ENCODE assay signal across 1 cellular context in genomic region chr17:50863221-50863843, GRCh38.
TF ChIP-seq lines count a peak whose summit lies in the region.

No MANE protein-coding gene starts in this region.

TF ChIP-seq in HepG2, 621 proteins besides CTCF, POLR2A, EP300 and RAD21 (continued from another document and continues in another):
- TF ChIP-seq SMAD3 (CRISPR knock-in tag; IDR thresholded peaks at IDR 0.05) (peak; percentile 49), PAX8 (CRISPR knock-in tag; IDR thresholded peaks at IDR 0.05; ENCODE audit: borderline replicate concordance) (no peak), MIER2 (CRISPR knock-in tag; IDR thresholded peaks at IDR 0.05) (0 out of 2 replicates have a peak, but pooled peaks have one; percentile 12), SRSF9 (IDR thresholded peaks at IDR 0.05; ENCODE audit: borderline replicate concordance, insufficient read depth, low read depth, low read length, poor library complexity, severe bottlenecking) (no peak), KAT2B (IDR thresholded peaks at IDR 0.05; ENCODE audit: borderline replicate concordance, low read depth, low read length) (no peak), KAT8 (CRISPR knock-in tag; IDR thresholded peaks at IDR 0.05) (peak; percentile 55; the same call in 1 of the 2 replicates), ZNF331 (CRISPR knock-in tag; IDR thresholded peaks at IDR 0.05) (no peak), ZNF891 (CRISPR knock-in tag; IDR thresholded peaks at IDR 0.05) (no peak), ETV5 (CRISPR knock-in tag; IDR thresholded peaks at IDR 0.05; ENCODE audit: borderline replicate concordance) (no peak), NCOA1 (CRISPR knock-in tag; IDR thresholded peaks at IDR 0.05) (no peak), ZNF296 (CRISPR knock-in tag; conservative IDR thresholded peaks at IDR 0.05) (no peak), ZNF136 (CRISPR knock-in tag; IDR thresholded peaks at IDR 0.05; ENCODE audit: low read depth) (no peak), ADNP (CRISPR knock-in tag; IDR thresholded peaks at IDR 0.05) (no peak), E2F1 (CRISPR knock-in tag; IDR thresholded peaks at IDR 0.05) (no peak), FOSL1 (CRISPR knock-in tag; IDR thresholded peaks at IDR 0.05; ENCODE audit: borderline replicate concordance) (no peak), PLSCR1 (CRISPR knock-in tag; IDR thresholded peaks at IDR 0.05; ENCODE audit: borderline replicate concordance) (no peak), ZNF598 (CRISPR knock-in tag; IDR thresholded peaks at IDR 0.05; ENCODE audit: borderline replicate concordance) (no peak), ATF7 (IDR thresholded peaks at IDR 0.05) (no peak), ATF7 (CRISPR knock-in tag; IDR thresholded peaks at IDR 0.05) (no peak), BORCS8-MEF2B (CRISPR knock-in tag; IDR thresholded peaks at IDR 0.05) (no peak; the same call in 1 of the 2 replicates), ISL2 (CRISPR knock-in tag; IDR thresholded peaks at IDR 0.05) (no peak), ARNTL (CRISPR knock-in tag; IDR thresholded peaks at IDR 0.05) (no peak), DR1 (CRISPR knock-in tag; IDR thresholded peaks at IDR 0.05) (no peak), ZNF577 (CRISPR knock-in tag; IDR thresholded peaks at IDR 0.05; ENCODE audit: borderline replicate concordance, low read depth) (no peak), SIX4 (CRISPR knock-in tag; IDR thresholded peaks at IDR 0.05) (no peak), IRF2 (CRISPR knock-in tag; IDR thresholded peaks at IDR 0.05) (no peak; the same call in 1 of the 2 replicates), FOXM1 (CRISPR knock-in tag; IDR thresholded peaks at IDR 0.05) (no peak), ARID2 (CRISPR knock-in tag; IDR thresholded peaks at IDR 0.05; ENCODE audit: borderline replicate concordance) (no peak), GLI4 (CRISPR knock-in tag; IDR thresholded peaks at IDR 0.05; ENCODE audit: borderline replicate concordance) (no peak), ZNF766 (CRISPR knock-in tag; IDR thresholded peaks at IDR 0.05; ENCODE audit: borderline replicate concordance) (0 out of 2 replicates have a peak, but pooled peaks have one; percentile 38), ZBTB39 (CRISPR knock-in tag; IDR thresholded peaks at IDR 0.05) (no peak), PBX2 (CRISPR knock-in tag; IDR thresholded peaks at IDR 0.05) (no peak), ZBTB7A (CRISPR knock-in tag; IDR thresholded peaks at IDR 0.05) (no peak), KLF15 (CRISPR knock-in tag; IDR thresholded peaks at IDR 0.05; ENCODE audit: borderline replicate concordance) (no peak), ZKSCAN5 (CRISPR knock-in tag; IDR thresholded peaks at IDR 0.05) (no peak), ZNF207 (IDR thresholded peaks at IDR 0.05; ENCODE audit: borderline replicate concordance) (no peak), ZNF75D (CRISPR knock-in tag; IDR thresholded peaks at IDR 0.05; ENCODE audit: borderline replicate concordance) (no peak), ZNF205 (CRISPR knock-in tag; IDR thresholded peaks at IDR 0.05) (0 out of 2 replicates have a peak, but pooled peaks have one; percentile 43), ZNF703 (CRISPR knock-in tag; IDR thresholded peaks at IDR 0.05; ENCODE audit: borderline replicate concordance) (no peak), KLF13 (CRISPR knock-in tag; IDR thresholded peaks at IDR 0.05) (no peak), ZNF570 (CRISPR knock-in tag; IDR thresholded peaks at IDR 0.05; ENCODE audit: borderline replicate concordance) (no peak), FOXP1 (IDR thresholded peaks at IDR 0.05) (no peak), FOXP1 (CRISPR knock-in tag; IDR thresholded peaks at IDR 0.05) (no peak)
- TF ChIP-seq, protein P1, sequence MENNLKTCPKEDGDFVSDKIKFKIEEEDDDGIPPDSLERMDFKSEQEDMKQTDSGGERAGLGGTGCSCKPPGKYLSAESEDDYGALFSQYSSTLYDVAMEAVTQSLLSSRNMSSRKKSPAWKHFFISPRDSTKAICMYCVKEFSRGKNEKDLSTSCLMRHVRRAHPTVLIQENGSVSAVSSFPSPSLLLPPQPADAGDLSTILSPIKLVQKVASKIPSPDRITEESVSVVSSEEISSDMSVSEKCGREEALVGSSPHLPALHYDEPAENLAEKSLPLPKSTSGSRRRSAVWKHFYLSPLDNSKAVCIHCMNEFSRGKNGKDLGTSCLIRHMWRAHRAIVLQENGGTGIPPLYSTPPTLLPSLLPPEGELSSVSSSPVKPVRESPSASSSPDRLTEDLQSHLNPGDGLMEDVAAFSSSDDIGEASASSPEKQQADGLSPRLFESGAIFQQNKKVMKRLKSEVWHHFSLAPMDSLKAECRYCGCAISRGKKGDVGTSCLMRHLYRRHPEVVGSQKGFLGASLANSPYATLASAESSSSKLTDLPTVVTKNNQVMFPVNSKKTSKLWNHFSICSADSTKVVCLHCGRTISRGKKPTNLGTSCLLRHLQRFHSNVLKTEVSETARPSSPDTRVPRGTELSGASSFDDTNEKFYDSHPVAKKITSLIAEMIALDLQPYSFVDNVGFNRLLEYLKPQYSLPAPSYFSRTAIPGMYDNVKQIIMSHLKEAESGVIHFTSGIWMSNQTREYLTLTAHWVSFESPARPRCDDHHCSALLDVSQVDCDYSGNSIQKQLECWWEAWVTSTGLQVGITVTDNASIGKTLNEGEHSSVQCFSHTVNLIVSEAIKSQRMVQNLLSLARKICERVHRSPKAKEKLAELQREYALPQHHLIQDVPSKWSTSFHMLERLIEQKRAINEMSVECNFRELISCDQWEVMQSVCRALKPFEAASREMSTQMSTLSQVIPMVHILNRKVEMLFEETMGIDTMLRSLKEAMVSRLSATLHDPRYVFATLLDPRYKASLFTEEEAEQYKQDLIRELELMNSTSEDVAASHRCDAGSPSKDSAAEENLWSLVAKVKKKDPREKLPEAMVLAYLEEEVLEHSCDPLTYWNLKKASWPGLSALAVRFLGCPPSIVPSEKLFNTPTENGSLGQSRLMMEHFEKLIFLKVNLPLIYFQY (CRISPR knock-in tag; IDR thresholded peaks at IDR 0.05; ENCODE audit: borderline replicate concordance) = peak; percentile 62; the same call in 1 of the 2 replicates
- TF ChIP-seq, protein P2, sequence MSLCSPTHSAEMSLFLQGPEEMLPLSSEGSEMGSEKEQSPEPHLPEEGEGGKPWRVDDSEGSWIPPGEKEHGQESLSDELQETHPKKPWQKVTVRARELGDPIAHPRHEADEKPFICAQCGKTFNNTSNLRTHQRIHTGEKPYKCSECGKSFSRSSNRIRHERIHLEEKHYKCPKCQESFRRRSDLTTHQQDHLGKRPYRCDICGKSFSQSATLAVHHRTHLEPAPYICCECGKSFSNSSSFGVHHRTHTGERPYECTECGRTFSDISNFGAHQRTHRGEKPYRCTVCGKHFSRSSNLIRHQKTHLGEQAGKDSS (CRISPR knock-in tag; IDR thresholded peaks at IDR 0.05; ENCODE audit: borderline replicate concordance, low read depth) = no peak
- TF ChIP-seq, protein P3, sequence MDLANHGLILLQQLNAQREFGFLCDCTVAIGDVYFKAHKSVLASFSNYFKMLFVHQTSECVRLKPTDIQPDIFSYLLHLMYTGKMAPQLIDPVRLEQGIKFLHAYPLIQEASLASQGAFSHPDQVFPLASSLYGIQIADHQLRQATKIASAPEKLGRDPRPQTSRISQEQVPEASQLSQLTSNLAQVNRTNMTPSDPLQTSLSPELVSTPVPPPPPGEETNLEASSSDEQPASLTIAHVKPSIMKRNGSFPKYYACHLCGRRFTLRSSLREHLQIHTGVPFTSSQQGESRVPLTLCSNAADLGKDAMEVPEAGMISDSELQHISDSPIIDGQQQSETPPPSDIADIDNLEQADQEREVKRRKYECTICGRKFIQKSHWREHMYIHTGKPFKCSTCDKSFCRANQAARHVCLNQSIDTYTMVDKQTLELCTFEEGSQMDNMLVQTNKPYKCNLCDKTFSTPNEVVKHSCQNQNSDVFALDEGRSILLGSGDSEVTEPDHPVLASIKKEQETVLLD (CRISPR knock-in tag; IDR thresholded peaks at IDR 0.05; ENCODE audit: low read depth) = no peak
- TF ChIP-seq, protein P4, sequence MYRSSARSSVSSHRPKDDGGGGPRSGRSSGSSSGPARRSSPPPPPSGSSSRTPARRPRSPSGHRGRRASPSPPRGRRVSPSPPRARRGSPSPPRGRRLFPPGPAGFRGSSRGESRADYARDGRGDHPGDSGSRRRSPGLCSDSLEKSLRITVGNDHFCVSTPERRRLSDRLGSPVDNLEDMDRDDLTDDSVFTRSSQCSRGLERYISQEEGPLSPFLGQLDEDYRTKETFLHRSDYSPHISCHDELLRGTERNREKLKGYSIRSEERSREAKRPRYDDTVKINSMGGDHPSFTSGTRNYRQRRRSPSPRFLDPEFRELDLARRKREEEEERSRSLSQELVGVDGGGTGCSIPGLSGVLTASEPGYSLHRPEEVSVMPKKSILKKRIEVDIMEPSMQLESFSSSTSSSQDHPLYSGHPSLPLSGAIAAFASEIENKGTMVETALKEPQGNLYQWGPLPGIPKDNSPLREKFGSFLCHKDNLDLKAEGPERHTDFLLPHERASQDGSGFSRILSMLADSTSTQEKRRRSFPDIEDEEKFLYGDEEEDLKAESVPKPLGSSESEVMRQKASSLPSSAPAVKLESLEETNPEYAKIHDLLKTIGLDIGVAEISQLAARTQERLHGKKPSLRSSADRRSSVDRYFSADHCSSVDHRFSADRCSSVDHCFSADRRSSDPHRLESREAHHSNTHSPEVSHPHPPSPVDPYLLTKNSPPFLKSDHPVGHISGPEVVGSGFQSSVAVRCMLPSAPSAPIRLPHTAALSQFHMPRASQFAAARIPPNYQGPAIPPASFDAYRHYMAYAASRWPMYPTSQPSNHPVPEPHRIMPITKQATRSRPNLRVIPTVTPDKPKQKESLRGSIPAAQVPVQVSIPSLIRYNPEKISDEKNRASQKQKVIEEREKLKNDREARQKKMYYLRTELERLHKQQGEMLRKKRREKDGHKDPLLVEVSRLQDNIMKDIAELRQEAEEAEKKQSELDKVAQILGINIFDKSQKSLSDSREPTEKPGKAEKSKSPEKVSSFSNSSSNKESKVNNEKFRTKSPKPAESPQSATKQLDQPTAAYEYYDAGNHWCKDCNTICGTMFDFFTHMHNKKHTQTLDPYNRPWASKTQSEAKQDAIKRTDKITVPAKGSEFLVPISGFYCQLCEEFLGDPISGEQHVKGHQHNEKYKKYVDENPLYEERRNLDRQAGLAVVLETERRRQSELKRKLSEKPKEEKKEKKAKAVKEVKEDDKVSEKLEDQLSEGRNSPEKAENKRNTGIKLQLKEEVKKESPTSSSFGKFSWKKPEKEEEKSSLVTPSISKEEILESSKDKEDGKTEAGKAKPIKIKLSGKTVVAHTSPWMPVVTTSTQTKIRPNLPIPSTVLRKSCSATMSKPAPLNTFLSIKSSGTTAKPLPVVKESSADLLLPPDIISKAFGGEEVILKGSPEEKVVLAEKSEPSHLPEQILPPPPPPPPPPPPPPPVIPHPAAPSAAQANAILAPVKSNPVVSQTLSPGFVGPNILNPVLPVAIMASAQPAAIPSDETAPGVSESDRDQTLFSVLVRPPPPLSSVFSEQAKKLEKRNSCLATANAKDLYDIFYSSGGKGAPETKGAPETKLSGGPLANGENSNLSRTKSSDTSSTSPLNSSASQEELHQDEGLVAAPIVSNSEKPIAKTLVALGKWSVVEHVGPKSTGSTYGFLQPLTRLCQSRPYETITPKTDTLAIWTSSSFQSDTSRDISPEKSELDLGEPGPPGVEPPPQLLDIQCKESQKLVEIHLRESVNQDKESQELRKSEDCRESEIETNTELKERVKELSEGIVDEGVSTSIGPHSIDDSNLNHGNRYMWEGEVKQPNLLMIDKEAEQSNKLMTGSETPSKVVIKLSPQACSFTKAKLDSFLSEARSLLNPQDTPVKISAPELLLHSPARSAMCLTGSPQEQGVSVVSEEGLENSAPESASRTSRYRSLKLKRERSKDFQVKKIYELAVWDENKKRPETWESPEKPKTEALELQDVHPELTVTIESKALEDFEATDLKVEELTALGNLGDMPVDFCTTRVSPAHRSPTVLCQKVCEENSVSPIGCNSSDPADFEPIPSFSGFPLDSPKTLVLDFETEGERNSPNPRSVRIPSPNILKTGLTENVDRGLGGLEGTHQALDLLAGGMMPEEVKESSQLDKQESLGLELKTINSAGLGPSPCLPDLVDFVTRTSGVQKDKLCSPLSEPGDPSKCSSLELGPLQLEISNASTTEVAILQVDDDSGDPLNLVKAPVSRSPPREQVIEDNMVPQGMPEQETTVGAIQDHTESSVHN (CRISPR knock-in tag; IDR thresholded peaks at IDR 0.05) = no peak
